ENCODE assay signal across 19 cellular contexts in genomic region chr1:4554291-4554865, GRCh38.
DNase-seq lines count a peak whose midpoint lies in the region; ATAC-seq and TF ChIP-seq lines count a peak whose summit lies in the region.
"Had no signal": no experiment of that assay in that cellular context is flagged by ENCODE, and none has a peak within 500 bp of the region (broad histone marks: within the 10 kb centered on the region; RNA-seq: fewer than 3 reads in every experiment).

No MANE protein-coding gene starts in this region.

- H3K14ac ChIP-seq in trophoblast cell (ENCODE audit: low read length), result no peak overlapping the region

- H2BK120ac ChIP-seq in trophoblast cell (ENCODE audit: insufficient read depth, low read length, poor library complexity), result no peak overlapping the region

- H3K4me3 ChIP-seq in trophoblast cell (ENCODE audit: low read depth, low read length), result no peak overlapping the region
- H3K4me3 ChIP-seq in mucosa of descending colon, result no peak overlapping the region
- H3K4me3 ChIP-seq: A549; BLaER1 treated with 17β-estradiol and CSF1 and Interleukin-3, amounts not matched to agents 10 nM and 100 nM had no signal

- no peaks in the 10 kb centered on the region for H3K79me1 ChIP-seq in trophoblast cell (ENCODE audit: low read length)

- H3K27ac Mint-ChIP-seq in osteocyte (ENCODE audit: unreplicated experiment), result no peak overlapping the region
- H3K27ac Mint-ChIP-seq: B cell; CD4-positive, alpha-beta T cell; CD8-positive, alpha-beta T cell had no signal

- no peaks in the 10 kb centered on the region for H3K27me3 Mint-ChIP-seq in osteocyte (ENCODE audit: unreplicated experiment)

- H4K12ac ChIP-seq in trophoblast cell (ENCODE audit: low read depth, low read length), result no peak overlapping the region

- ATAC-seq in mucosa of descending colon, result no peak
- ATAC-seq: A549; CD8-positive, alpha-beta T cell had no signal

- H3K36me3 Mint-ChIP-seq in osteocyte (ENCODE audit: unreplicated experiment), result peaks cover 2% of the 10 kb centered on the region
- H3K36me3 Mint-ChIP-seq: CD8-positive, alpha-beta T cell had no signal

- no peak overlapping the region for H3K23ac ChIP-seq in trophoblast cell (ENCODE audit: low read length)

- no peak overlapping the region for H2BK12ac ChIP-seq in trophoblast cell (ENCODE audit: low read length)

- no peaks in the 10 kb centered on the region for H3K27me3 ChIP-seq in trophoblast cell (ENCODE audit: insufficient read depth, low read length)
- H3K27me3 ChIP-seq: BLaER1 treated with 17β-estradiol and CSF1 and Interleukin-3, amounts not matched to agents 10 nM and 100 nM had no signal

- H3K27ac ChIP-seq in trophoblast cell (ENCODE audit: low read depth, low read length), result no peak overlapping the region
- H3K27ac ChIP-seq: 22Rv1; A549; BLaER1 treated with 17β-estradiol and CSF1 and Interleukin-3, amounts not matched to agents 10 nM and 100 nM; C4-2B had no signal

- TF ChIP-seq CTCF in osteocyte (IDR thresholded peaks at IDR 0.05) (no peak), mucosa of descending colon (IDR thresholded peaks at IDR 0.05) (no peak)

- H3K9ac ChIP-seq in trophoblast cell (ENCODE audit: low read length), result no peak overlapping the region
- H3K9ac ChIP-seq: BLaER1 treated with 17β-estradiol and CSF1 and Interleukin-3, amounts not matched to agents 10 nM and 100 nM had no signal

- H3K79me2 ChIP-seq in trophoblast cell (ENCODE audit: control insufficient read depth, insufficient read depth, low read length, poor library complexity), result no peaks in the 10 kb centered on the region

- H4K91ac ChIP-seq in trophoblast cell (ENCODE audit: low read depth, low read length), result no peak overlapping the region

- H3K4me3 Mint-ChIP-seq in osteocyte (ENCODE audit: unreplicated experiment), result no peak overlapping the region
- H3K4me3 Mint-ChIP-seq: B cell; CD4-positive, alpha-beta T cell; CD8-positive, alpha-beta T cell had no signal

- no peaks in the 10 kb centered on the region for H3K36me3 ChIP-seq in trophoblast cell (ENCODE audit: control insufficient read depth in 1 of 2, insufficient read depth in 2 of 2, low read length in 2 of 2)
- H3K36me3 ChIP-seq in mucosa of descending colon (ENCODE audit: low read depth), result no peaks in the 10 kb centered on the region
- H3K36me3 ChIP-seq: BLaER1 treated with 17β-estradiol and CSF1 and Interleukin-3, amounts not matched to agents 10 nM and 100 nM had no signal

- H3K4ac ChIP-seq in trophoblast cell (ENCODE audit: low read depth, low read length), result no peak overlapping the region

- peaks cover 46% of the 10 kb centered on the region for H3K9me3 Mint-ChIP-seq in osteocyte (ENCODE audit: unreplicated experiment)
- H3K9me3 Mint-ChIP-seq: CD8-positive, alpha-beta T cell had no signal

- peak; percentile 3 for DNase-seq in activated CD8-positive, alpha-beta memory T cell treated with anti-CD3 and anti-CD28 coated beads for 24 hours
- DNase-seq in activated CD8-positive, alpha-beta memory T cell treated with anti-CD3 and anti-CD28 coated beads, Interleukin-2, amount 50 U/mL, for 48 hours, result no peak
- DNase-seq in mesenteric fat pad (ENCODE audit: low spot score), result peak; percentile 37
- peak; percentile 53 for DNase-seq in osteocyte (ENCODE audit: extremely low spot score, unreplicated experiment)
- no peak for DNase-seq in activated CD4-positive, alpha-beta T cell treated with anti-CD3 and anti-CD28 coated beads for 4 hours
- DNase-seq in trophoblast cell, result no peak
- no peak for DNase-seq in mucosa of descending colon
- DNase-seq: AML-193; Caco-2; Calu3; CD4-positive, alpha-beta T cell; CD8-positive, alpha-beta T cell; DMS79 treated with DMSO at 0.1 percent for 48 hours; GF-D8 had no signal

- H3K4me2 ChIP-seq in trophoblast cell (ENCODE audit: low read length), result no peak overlapping the region
- H3K4me2 ChIP-seq: A549; BLaER1 treated with 17β-estradiol and CSF1 and Interleukin-3, amounts not matched to agents 10 nM and 100 nM had no signal

- no peak overlapping the region for H4K8ac ChIP-seq in trophoblast cell (ENCODE audit: low read depth, low read length)

- WGBS in trophoblast cell (ENCODE audit: extremely low coverage, insufficient coverage, insufficient read length), result no CpG with 5 or more reads among the region's 12 CpGs

- intact Hi-C loops in mucosa of descending colon (cut with DNase I, micrococcal nuclease), result no loop called here

- H2BK5ac ChIP-seq in trophoblast cell (ENCODE audit: low read depth, low read length, poor library complexity), result no peak overlapping the region

- no peaks in the 10 kb centered on the region for H3K4me1 Mint-ChIP-seq in osteocyte (ENCODE audit: unreplicated experiment)
- H3K4me1 Mint-ChIP-seq: B cell had no signal

- H3K4me1 ChIP-seq in trophoblast cell (ENCODE audit: control insufficient read depth in 1 of 2, insufficient read depth in 2 of 2, low read length in 2 of 2), result no peaks in the 10 kb centered on the region
- no peaks in the 10 kb centered on the region for H3K4me1 ChIP-seq in mucosa of descending colon (ENCODE audit: low read depth)
- H3K4me1 ChIP-seq: A549; BLaER1 treated with 17β-estradiol and CSF1 and Interleukin-3, amounts not matched to agents 10 nM and 100 nM; Caco-2 had no signal

- peaks cover 7% of the 10 kb centered on the region for H3K9me3 ChIP-seq in trophoblast cell (ENCODE audit: insufficient read depth, low read depth, low read length)
- no peaks in the 10 kb centered on the region for H3K9me3 ChIP-seq in mucosa of descending colon
- H3K9me3 ChIP-seq: A549; BLaER1 treated with 17β-estradiol and CSF1 and Interleukin-3, amounts not matched to agents 10 nM and 100 nM; Caco-2 had no signal

- H2AK5ac ChIP-seq in trophoblast cell (ENCODE audit: low read length), result no peak overlapping the region

- no peak overlapping the region for H2AFZ ChIP-seq in trophoblast cell (ENCODE audit: insufficient read depth, low read length, poor library complexity)

- no peak overlapping the region for H3K18ac ChIP-seq in trophoblast cell (ENCODE audit: low read length)

Comparison
In these comparisons a context has a peak if more than half of its experiments do, and no peak if none do; other contexts are left out.
1. DNase-seq: peak in activated CD8-positive, alpha-beta memory T cell treated with anti-CD3 and anti-CD28 coated beads for 24 hours (single experiment), mesenteric fat pad (single experiment) and osteocyte (single experiment); none in activated CD8-positive, alpha-beta memory T cell treated with anti-CD3 and anti-CD28 coated beads, Interleukin-2, amount 50 U/mL, for 48 hours (single experiment), activated CD4-positive, alpha-beta T cell treated with anti-CD3 and anti-CD28 coated beads for 4 hours (0 of 2), trophoblast cell (0 of 2) and mucosa of descending colon (0 of 3).